ENCODE assay signal across 2 cellular contexts in the genomic region with DNA sequence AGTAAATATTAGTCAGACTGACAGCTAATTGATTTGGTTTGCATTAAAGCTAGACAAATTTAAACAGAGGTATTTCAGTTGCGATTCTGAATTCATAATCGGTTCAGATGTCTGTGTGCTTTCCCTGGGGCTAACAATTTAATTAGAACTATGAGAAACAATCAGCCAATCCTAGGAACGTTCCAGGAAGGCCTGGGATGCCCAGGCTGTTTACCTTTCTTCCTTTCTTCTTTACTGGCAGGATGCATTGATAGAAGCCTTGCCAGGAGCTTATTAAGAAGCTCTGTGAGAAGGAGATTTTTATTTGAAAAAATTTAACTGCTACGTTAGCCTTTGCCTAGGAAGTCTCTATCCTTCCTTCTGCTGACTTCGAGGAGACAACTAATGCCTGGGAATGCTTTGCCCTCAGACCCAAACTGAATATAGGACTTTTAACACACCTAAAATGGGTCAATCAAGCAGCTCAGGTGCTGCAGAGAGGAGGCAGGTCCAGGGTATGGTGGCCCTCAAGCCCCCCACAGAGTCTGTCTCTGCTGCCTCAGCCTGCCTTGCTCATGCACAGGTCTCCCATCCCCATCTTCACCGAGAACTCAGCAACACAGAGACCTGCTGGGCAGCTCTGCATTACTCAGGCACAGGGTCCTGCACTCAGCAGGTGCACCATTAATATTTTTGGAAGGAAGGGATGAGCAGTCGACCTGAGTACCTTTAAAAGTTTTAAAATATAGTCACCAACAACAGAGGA.
TF ChIP-seq lines count a peak whose summit lies in the region.

No MANE protein-coding gene starts in this region.

TF ChIP-seq in SK-N-SH, 30 proteins besides CTCF, POLR2A, EP300 and RAD21 (continued from another document):
- TF ChIP-seq, protein P1, sequence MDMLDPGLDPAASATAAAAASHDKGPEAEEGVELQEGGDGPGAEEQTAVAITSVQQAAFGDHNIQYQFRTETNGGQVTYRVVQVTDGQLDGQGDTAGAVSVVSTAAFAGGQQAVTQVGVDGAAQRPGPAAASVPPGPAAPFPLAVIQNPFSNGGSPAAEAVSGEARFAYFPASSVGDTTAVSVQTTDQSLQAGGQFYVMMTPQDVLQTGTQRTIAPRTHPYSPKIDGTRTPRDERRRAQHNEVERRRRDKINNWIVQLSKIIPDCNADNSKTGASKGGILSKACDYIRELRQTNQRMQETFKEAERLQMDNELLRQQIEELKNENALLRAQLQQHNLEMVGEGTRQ (IDR thresholded peaks at IDR 0.05; ENCODE audit: borderline replicate concordance, low read depth, low read length), result no peak
- TF ChIP-seq GABPA (IDR thresholded peaks at IDR 0.05; ENCODE audit: low read depth), result no peak
- TF ChIP-seq, protein P2, sequence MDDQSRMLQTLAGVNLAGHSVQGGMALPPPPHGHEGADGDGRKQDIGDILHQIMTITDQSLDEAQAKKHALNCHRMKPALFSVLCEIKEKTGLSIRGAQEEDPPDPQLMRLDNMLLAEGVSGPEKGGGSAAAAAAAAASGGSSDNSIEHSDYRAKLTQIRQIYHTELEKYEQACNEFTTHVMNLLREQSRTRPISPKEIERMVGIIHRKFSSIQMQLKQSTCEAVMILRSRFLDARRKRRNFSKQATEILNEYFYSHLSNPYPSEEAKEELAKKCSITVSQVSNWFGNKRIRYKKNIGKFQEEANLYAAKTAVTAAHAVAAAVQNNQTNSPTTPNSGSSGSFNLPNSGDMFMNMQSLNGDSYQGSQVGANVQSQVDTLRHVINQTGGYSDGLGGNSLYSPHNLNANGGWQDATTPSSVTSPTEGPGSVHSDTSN (IDR thresholded peaks at IDR 0.05), result no peak
- no peak for TF ChIP-seq FOSL2 (IDR thresholded peaks at IDR 0.05; ENCODE audit: borderline replicate concordance, low read depth)

TF ChIP-seq in SK-N-SH treated with all-trans-retinoic acid at 6 μM for 48 hours, 23 proteins besides CTCF, POLR2A, EP300 and RAD21 (continued from another document):
- TF ChIP-seq, protein P3, sequence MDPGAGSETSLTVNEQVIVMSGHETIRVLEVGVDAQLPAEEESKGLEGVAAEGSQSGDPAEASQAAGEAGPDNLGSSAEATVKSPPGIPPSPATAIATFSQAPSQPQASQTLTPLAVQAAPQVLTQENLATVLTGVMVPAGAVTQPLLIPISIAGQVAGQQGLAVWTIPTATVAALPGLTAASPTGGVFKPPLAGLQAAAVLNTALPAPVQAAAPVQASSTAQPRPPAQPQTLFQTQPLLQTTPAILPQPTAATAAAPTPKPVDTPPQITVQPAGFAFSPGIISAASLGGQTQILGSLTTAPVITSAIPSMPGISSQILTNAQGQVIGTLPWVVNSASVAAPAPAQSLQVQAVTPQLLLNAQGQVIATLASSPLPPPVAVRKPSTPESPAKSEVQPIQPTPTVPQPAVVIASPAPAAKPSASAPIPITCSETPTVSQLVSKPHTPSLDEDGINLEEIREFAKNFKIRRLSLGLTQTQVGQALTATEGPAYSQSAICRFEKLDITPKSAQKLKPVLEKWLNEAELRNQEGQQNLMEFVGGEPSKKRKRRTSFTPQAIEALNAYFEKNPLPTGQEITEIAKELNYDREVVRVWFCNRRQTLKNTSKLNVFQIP (CRISPR knock-in tag; IDR thresholded peaks at IDR 0.05; ENCODE audit: borderline replicate concordance, low read depth), result no peak
- TF ChIP-seq, protein P4, sequence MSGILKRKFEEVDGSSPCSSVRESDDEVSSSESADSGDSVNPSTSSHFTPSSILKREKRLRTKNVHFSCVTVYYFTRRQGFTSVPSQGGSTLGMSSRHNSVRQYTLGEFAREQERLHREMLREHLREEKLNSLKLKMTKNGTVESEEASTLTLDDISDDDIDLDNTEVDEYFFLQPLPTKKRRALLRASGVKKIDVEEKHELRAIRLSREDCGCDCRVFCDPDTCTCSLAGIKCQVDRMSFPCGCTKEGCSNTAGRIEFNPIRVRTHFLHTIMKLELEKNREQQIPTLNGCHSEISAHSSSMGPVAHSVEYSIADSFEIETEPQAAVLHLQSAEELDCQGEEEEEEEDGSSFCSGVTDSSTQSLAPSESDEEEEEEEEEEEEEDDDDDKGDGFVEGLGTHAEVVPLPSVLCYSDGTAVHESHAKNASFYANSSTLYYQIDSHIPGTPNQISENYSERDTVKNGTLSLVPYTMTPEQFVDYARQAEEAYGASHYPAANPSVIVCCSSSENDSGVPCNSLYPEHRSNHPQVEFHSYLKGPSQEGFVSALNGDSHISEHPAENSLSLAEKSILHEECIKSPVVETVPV (CRISPR knock-in tag; IDR thresholded peaks at IDR 0.05), result no peak
- TF ChIP-seq OSR1 (CRISPR knock-in tag; IDR thresholded peaks at IDR 0.05) (no peak), ZFP30 (CRISPR knock-in tag; IDR thresholded peaks at IDR 0.05) (no peak)
